In the genomic region with DNA sequence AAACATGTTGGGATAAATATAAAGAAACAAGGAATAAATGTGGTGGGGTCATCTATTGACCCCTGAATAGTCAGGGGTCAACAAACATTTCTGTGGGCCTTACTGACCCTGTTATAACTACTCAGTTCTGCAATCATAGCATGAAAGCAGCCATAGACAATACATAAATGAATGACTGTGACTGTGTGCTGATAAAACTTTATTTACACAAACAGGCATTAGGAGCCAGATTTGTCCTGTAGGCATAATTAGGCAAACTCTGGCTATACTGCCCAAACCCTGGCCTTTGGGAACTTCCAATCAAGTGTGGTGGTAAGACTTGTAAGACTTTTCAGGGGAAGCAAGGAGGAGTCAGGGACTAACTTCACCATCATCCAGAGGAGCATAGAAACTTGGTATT, we compare ENCODE assay signal across 34 cellular contexts.
"Had no signal": no experiment of that assay in that cellular context is flagged by ENCODE, and none has a peak within 500 bp of the region (broad histone marks: within the 10 kb centered on the region; RNA-seq: fewer than 3 reads in every experiment).

No MANE protein-coding gene starts in this region.

- H3K36me3 ChIP-seq: MG63 had no signal

- H3K27me3 ChIP-seq: MG63 had no signal

- DNase-seq: Karpas-422, Kasumi-1, MG63, MM.1S, MV-4-11, NCI-H1048, NCI-H1092, NCI-H1092 treated with DMSO at 0.1 percent for 48 hours, NCI-H1105, NCI-H1105 treated with DMSO at 0.1 percent for 48 hours, NCI-H1417, NCI-H1417 treated with DMSO at 0.1 percent for 48 hours, NCI-H1436, NCI-H1436 treated with DMSO at 0.1 percent for 48 hours, NCI-H146, NCI-H1694, NCI-H1694 treated with DMSO at 0.1 percent for 48 hours, NCI-H187, NCI-H187 treated with DMSO at 0.1 percent for 48 hours, NCI-H1930, NCI-H2029, NCI-H2029 treated with DMSO at 0.1 percent for 48 hours, NCI-H2081, NCI-H2081 treated with DMSO at 0.1 percent for 48 hours, NCI-H2107, NCI-H2171, NCI-H2171 treated with DMSO at 0.1 percent for 48 hours, NCI-H2227 treated with DMSO at 0.1 percent for 48 hours, NCI-H226, NCI-H345, NCI-H446 treated with DMSO at 0.1 percent for 48 hours, NCI-H510A, NCI-H510A treated with DMSO at 0.1 percent for 48 hours, NCI-H524 had no signal

- H3K9me3 ChIP-seq: MG63 had no signal

- H3K4me3 ChIP-seq: MG63 had no signal
